Comparison of ENCODE assay signal across 31 cellular contexts in genomic region chr6:108380876-108381275, GRCh38.
"Had no signal": no experiment of that assay in that cellular context is flagged by ENCODE, and none has a peak within 500 bp of the region (broad histone marks: within the 10 kb centered on the region; RNA-seq: fewer than 3 reads in every experiment).

No MANE protein-coding gene starts in this region.

- H3K4me3 ChIP-seq: esophagus muscularis mucosa, gastrocnemius medialis, heart left ventricle had no signal

- H3K27ac Mint-ChIP-seq: activated B cell treated with CpG ODN at 0.5 μM for 24 hours; activated CD8-positive, alpha-beta T cell treated with anti-CD3 and anti-CD28 coated beads for 36 hours; activated naive CD8-positive, alpha-beta T cell; activated T-helper 17 cell treated with anti-CD3 and anti-CD28 coated beads, Interleukin-2, amount 50 U/mL, for 72 hours; effector memory CD8-positive, alpha-beta T cell; T-helper 17 cell; T-helper 2 cell treated with Interferon-gamma antibody and Interleukin-4, amounts not matched to agents 5 μg/mL and 100 μg/mL, for 36 hours had no signal

- H3K9me3 Mint-ChIP-seq: activated B cell treated with CpG ODN at 0.5 μM for 24 hours; activated CD8-positive, alpha-beta T cell treated with anti-CD3 and anti-CD28 coated beads for 36 hours; effector memory CD8-positive, alpha-beta T cell; T-helper 2 cell treated with Interferon-gamma antibody and Interleukin-4, amounts not matched to agents 5 μg/mL and 100 μg/mL, for 36 hours had no signal

- H3K4me3 Mint-ChIP-seq: activated B cell treated with CpG ODN at 0.5 μM for 24 hours; activated CD8-positive, alpha-beta T cell treated with anti-CD3 and anti-CD28 coated beads for 36 hours; activated naive CD8-positive, alpha-beta T cell; activated T-cell treated with anti-CD3 and anti-CD28 coated beads, Interleukin-2, amount 50 U/mL, for 4 hours; activated T-helper 17 cell treated with anti-CD3 and anti-CD28 coated beads, Interleukin-2, amount 50 U/mL, for 72 hours; effector memory CD8-positive, alpha-beta T cell; T-helper 17 cell; T-helper 2 cell treated with Interferon-gamma antibody and Interleukin-4, amounts not matched to agents 5 μg/mL and 100 μg/mL, for 36 hours had no signal

- H3K4me1 Mint-ChIP-seq: activated B cell treated with CpG ODN at 0.5 μM for 24 hours, T-helper 17 cell had no signal

- H3K27me3 Mint-ChIP-seq: activated B cell treated with CpG ODN at 0.5 μM for 24 hours; activated CD8-positive, alpha-beta T cell treated with anti-CD3 and anti-CD28 coated beads for 36 hours; activated naive CD8-positive, alpha-beta T cell; activated T-helper 17 cell treated with anti-CD3 and anti-CD28 coated beads, Interleukin-2, amount 50 U/mL, for 72 hours; effector memory CD8-positive, alpha-beta T cell; T-helper 17 cell had no signal

- H3K9me3 ChIP-seq: esophagus muscularis mucosa, gastrocnemius medialis had no signal

- H3K4me1 ChIP-seq: esophagus muscularis mucosa, foreskin keratinocyte, gastrocnemius medialis, heart left ventricle had no signal

- ATAC-seq: activated CD4-positive, CD25-positive, alpha-beta regulatory T cell treated with anti-CD3 and anti-CD28 coated beads, Interleukin-2, amount 50 U/mL, for 24 hours; activated CD8-positive, alpha-beta T cell treated with anti-CD3 and anti-CD28 coated beads for 36 hours; activated T-cell treated with anti-CD3 and anti-CD28 coated beads, Interleukin-2, amount 50 U/mL, for 4 hours; activated T-helper 17 cell treated with anti-CD3 and anti-CD28 coated beads, Interleukin-2, amount 50 U/mL, for 72 hours; effector memory CD8-positive, alpha-beta T cell; gastrocnemius medialis; heart left ventricle; T-helper 17 cell had no signal

- DNase-seq: activated B cell treated with CpG ODN at 0.5 μM for 24 hours; activated CD4-positive, alpha-beta T cell treated with anti-CD3 and anti-CD28 coated beads for 48 hours; activated CD4-positive, alpha-beta T cell treated with anti-CD3 and anti-CD28 coated beads, Interleukin-2, amount 50 U/mL, for 1 hour; activated CD4-positive, alpha-beta T cell treated with anti-CD3 and anti-CD28 coated beads, Interleukin-2, amount 50 U/mL, for 48 hours; activated CD8-positive, alpha-beta memory T cell treated with anti-CD3 and anti-CD28 coated beads for 24 hours; activated CD8-positive, alpha-beta T cell treated with anti-CD3 and anti-CD28 coated beads for 36 hours; activated effector memory CD4-positive, alpha-beta T cell treated with Interleukin-2 at 50 U/mL for 16 hours; activated gamma-delta T cell treated with Interleukin-2 at 50 U/mL for 16 hours; activated naive CD4-positive, alpha-beta T cell treated with anti-CD3 and anti-CD28 coated beads, Interleukin-2, amount 50 U/mL, for 16 hours; activated naive CD4-positive, alpha-beta T cell treated with Interleukin-2 at 50 U/mL for 16 hours; activated T-cell treated with anti-CD3 and anti-CD28 coated beads, Interleukin-2, amount 50 U/mL, for 4 hours; amniotic stem cell; anterior cingulate cortex; caudate nucleus; cortex of kidney; dermis blood vessel endothelial cell; effector CD4-positive, alpha-beta T cell; effector memory CD8-positive, alpha-beta T cell; erythroblast; foreskin keratinocyte; gastrocnemius medialis; glutamatergic neuron; heart left ventricle; T-helper 17 cell; T1000; WERI-Rb-1 had no signal

- H3K36me3 ChIP-seq: gastrocnemius medialis, WERI-Rb-1 had no signal
